In genomic region chr18:63363420-63363819, GRCh38 we compare ENCODE assay signal across 1 cellular context. TPM values are rescaled to one million over a fixed set of nuclear protein-coding genes. Genes with fewer than 3 reads are reported as not detected.
"Had no signal": no experiment of that assay in that cellular context is flagged by ENCODE, and none has a peak within 500 bp of the region (broad histone marks: within the 10 kb centered on the region; RNA-seq: fewer than 3 reads in every experiment).

No MANE protein-coding gene starts in this region.

RNA-seq across cellular contexts. Expression of gene BCL2, which starts 43.9 kb away (rescaled TPM):
- polyA plus RNA-seq: smooth muscle cell had no signal
